In the genomic region with DNA sequence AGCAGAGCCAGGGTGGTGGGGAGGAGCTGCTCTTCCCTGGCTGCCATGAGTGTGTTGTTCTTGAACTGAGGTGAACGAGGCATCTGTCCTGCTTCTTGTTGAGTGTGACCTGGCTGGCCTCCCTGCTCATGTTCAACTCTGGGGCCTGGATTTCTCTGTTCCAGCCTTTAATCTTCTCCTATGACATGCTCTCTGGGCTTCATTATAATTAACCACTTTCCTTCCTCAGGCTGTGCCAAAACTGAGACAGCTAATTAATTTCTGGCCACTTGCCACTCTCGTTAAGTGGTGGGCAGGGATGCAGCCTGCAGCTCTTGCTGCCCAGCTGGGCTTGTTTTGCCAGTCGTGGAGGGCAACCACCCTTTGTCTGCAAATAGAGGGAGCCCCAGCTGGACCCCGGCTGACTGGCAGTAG, we compare ENCODE assay signal across 16 cellular contexts. TPM values are rescaled to one million over a fixed set of nuclear protein-coding genes. Genes with fewer than 3 reads are reported as not detected.
DNase-seq lines count a peak whose midpoint lies in the region; ATAC-seq and TF ChIP-seq lines count a peak whose summit lies in the region.
"Had no signal": no experiment of that assay in that cellular context is flagged by ENCODE, and none has a peak within 500 bp of the region (broad histone marks: within the 10 kb centered on the region; RNA-seq: fewer than 3 reads in every experiment).

No MANE protein-coding gene starts in this region.

- WGBS in heart right ventricle, 2 donors = 25 to 36% methylated on average over 4 of the region's 4 CpGs

- peak in 1 of 2 donors; percentile 6 for DNase-seq in heart right ventricle
- no peak for DNase-seq in right atrium auricular region (ENCODE audit: low spot score)
- DNase-seq in NCI-H2196 (lab: John Stamatoyannopoulos, UW; ENCODE audit: unreplicated experiment) = peak; percentile 93
- DNase-seq in WERI-Rb-1 = peak; percentile 20
- DNase-seq in SJCRH30 = no peak
- no peak for DNase-seq in naive thymus-derived CD8-positive, alpha-beta T cell
- no peak for DNase-seq in activated T-cell treated with anti-CD3 and anti-CD28 coated beads for 4 hours
- DNase-seq: activated naive CD4-positive, alpha-beta T cell treated with anti-CD3 and anti-CD28 coated beads, Interleukin-2, amount 50 U/mL, for 16 hours; Caco-2; endodermal cell; Kasumi-1; mesendoderm had no signal

- H3K27ac Mint-ChIP-seq in activated T-helper 17 cell treated with anti-CD3 and anti-CD28 coated beads, Interleukin-2, amount 50 U/mL, for 72 hours = no peak overlapping the region
- H3K27ac Mint-ChIP-seq in naive thymus-derived CD8-positive, alpha-beta T cell = peak overlapping the region in 1 of 10 donors; percentile 37
- H3K27ac Mint-ChIP-seq: endodermal cell had no signal

- H3K27me3 ChIP-seq in heart right ventricle (peaks cover 0 to 3% (median 0%) of the 10 kb centered on the region in 7 donors), right atrium auricular region (no peaks in the 10 kb centered on the region), WERI-Rb-1 (ENCODE audit: insufficient read depth, low read depth, severe bottlenecking) (no peaks in the 10 kb centered on the region), SJCRH30 (no peaks in the 10 kb centered on the region)
- H3K27me3 ChIP-seq: cardiac muscle cell had no signal

- intact Hi-C loops in heart right ventricle (cut with DNase I) = no loop called here

- H3K4me1 ChIP-seq in heart right ventricle (peaks cover 0 to 6% (median 0%) of the 10 kb centered on the region in 9 donors), right atrium auricular region (no peaks in the 10 kb centered on the region), SJCRH30 (peaks cover 4% of the 10 kb centered on the region; the same call in 1 of the 2 replicates)
- H3K4me1 ChIP-seq: Caco-2 had no signal

- peaks cover 4% of the 10 kb centered on the region for H3K27me3 Mint-ChIP-seq in activated T-helper 17 cell treated with anti-CD3 and anti-CD28 coated beads, Interleukin-2, amount 50 U/mL, for 72 hours
- H3K27me3 Mint-ChIP-seq in naive thymus-derived CD8-positive, alpha-beta T cell = peaks cover 0 to 10% (median 4%) of the 10 kb centered on the region in 5 donors

- H3K36me3 ChIP-seq in heart right ventricle (no peaks in the 10 kb centered on the region), right atrium auricular region (no peaks in the 10 kb centered on the region), WERI-Rb-1 (no peaks in the 10 kb centered on the region), SJCRH30 (peaks cover 23% of the 10 kb centered on the region)
- H3K36me3 ChIP-seq: cardiac muscle cell had no signal

- H3K9me3 ChIP-seq in heart right ventricle (no peaks in the 10 kb centered on the region), right atrium auricular region (no peaks in the 10 kb centered on the region), WERI-Rb-1 (ENCODE audit: severe bottlenecking) (peaks cover 3% of the 10 kb centered on the region), SJCRH30 (replicated peaks) (no peaks in the 10 kb centered on the region)
- H3K9me3 ChIP-seq: A549, Caco-2 had no signal

- no peaks in the 10 kb centered on the region for H3K9me3 Mint-ChIP-seq in activated T-helper 17 cell treated with anti-CD3 and anti-CD28 coated beads, Interleukin-2, amount 50 U/mL, for 72 hours
- no peaks in the 10 kb centered on the region for H3K9me3 Mint-ChIP-seq in naive thymus-derived CD8-positive, alpha-beta T cell

- H3K27ac ChIP-seq in heart right ventricle = no peak overlapping the region
- no peak overlapping the region for H3K27ac ChIP-seq in right atrium auricular region
- H3K27ac ChIP-seq in WERI-Rb-1 = peak overlapping the region; percentile 0; the same call in 1 of the 2 replicates
- H3K27ac ChIP-seq in SJCRH30 = no peak overlapping the region
- H3K27ac ChIP-seq: A549, cardiac muscle cell, SK-N-MC had no signal

- no peak overlapping the region for H3K4me3 Mint-ChIP-seq in activated T-helper 17 cell treated with anti-CD3 and anti-CD28 coated beads, Interleukin-2, amount 50 U/mL, for 72 hours
- H3K4me3 Mint-ChIP-seq in naive thymus-derived CD8-positive, alpha-beta T cell = no peak overlapping the region
- H3K4me3 Mint-ChIP-seq: endodermal cell had no signal

- no peaks in the 10 kb centered on the region for H3K4me1 Mint-ChIP-seq in activated T-helper 17 cell treated with anti-CD3 and anti-CD28 coated beads, Interleukin-2, amount 50 U/mL, for 72 hours
- no peaks in the 10 kb centered on the region for H3K4me1 Mint-ChIP-seq in naive thymus-derived CD8-positive, alpha-beta T cell
- H3K4me1 Mint-ChIP-seq: endodermal cell had no signal

- ATAC-seq in heart right ventricle = peak in 5 of 8 donors; percentile 61 to 89 (median 74)
- no peak for ATAC-seq in activated T-helper 17 cell treated with anti-CD3 and anti-CD28 coated beads, Interleukin-2, amount 50 U/mL, for 72 hours (replicated peaks)
- no peak for ATAC-seq in naive thymus-derived CD8-positive, alpha-beta T cell
- ATAC-seq: A549 had no signal

- no peak for TF ChIP-seq CTCF in heart right ventricle (IDR thresholded peaks at IDR 0.05)
- no peak for TF ChIP-seq CTCF in right atrium auricular region (IDR thresholded peaks at IDR 0.05)
- no peak for TF ChIP-seq CTCF in WERI-Rb-1 (IDR thresholded peaks at IDR 0.05; ENCODE audit: low read depth, low read length)

- no peak overlapping the region for H3K4me3 ChIP-seq in heart right ventricle
- no peak overlapping the region for H3K4me3 ChIP-seq in right atrium auricular region
- no peak overlapping the region for H3K4me3 ChIP-seq in WERI-Rb-1 (ENCODE audit: low read depth, low read length)
- H3K4me3 ChIP-seq in SJCRH30 = no peak overlapping the region
- H3K4me3 ChIP-seq: A549, cardiac muscle cell, SK-N-MC had no signal

- POLR2A ChIA-PET in naive thymus-derived CD8-positive, alpha-beta T cell (lab: Charles Lee) = no interaction called here

- no peaks in the 10 kb centered on the region for H3K36me3 Mint-ChIP-seq in activated T-helper 17 cell treated with anti-CD3 and anti-CD28 coated beads, Interleukin-2, amount 50 U/mL, for 72 hours (ENCODE audit: low read depth)
- H3K36me3 Mint-ChIP-seq in naive thymus-derived CD8-positive, alpha-beta T cell = no peaks in the 10 kb centered on the region

RNA-seq across cellular contexts. Expression of a gene that starts 23.3 kb away (rescaled TPM):
- total RNA-seq in heart right ventricle = under 1 TPM in 2 of 10 donors, not detected in 8; 0.02 to 0.04 TPM
- polyA plus RNA-seq in heart right ventricle = not detected
- total RNA-seq in right atrium auricular region = not detected
- 58.0 and 60.2 TPM in 2 replicates for total RNA-seq in SJCRH30 (2014; rRNA removed; shearing (Covaris generic))
- total RNA-seq in activated T-helper 17 cell treated with anti-CD3 and anti-CD28 coated beads, Interleukin-2, amount 50 U/mL, for 72 hours = not detected
- not detected for total RNA-seq in naive thymus-derived CD8-positive, alpha-beta T cell
- polyA plus RNA-seq in naive thymus-derived CD8-positive, alpha-beta T cell = under 1 TPM in 1 of 3 donors, not detected in 2; 0.02 TPM
- polyA plus RNA-seq: A549 had no signal

Comparison
In these comparisons a context has a peak if more than half of its experiments do, and no peak if none do; other contexts are left out.
1. ATAC-seq: peak in heart right ventricle (5 of 8); none in activated T-helper 17 cell treated with anti-CD3 and anti-CD28 coated beads, Interleukin-2, amount 50 U/mL, for 72 hours (single experiment) and naive thymus-derived CD8-positive, alpha-beta T cell (0 of 2).
2. DNase-seq: peak in NCI-H2196 (single experiment) and WERI-Rb-1 (single experiment); none in right atrium auricular region (single experiment), SJCRH30 (0 of 2), naive thymus-derived CD8-positive, alpha-beta T cell (0 of 10) and activated T-cell treated with anti-CD3 and anti-CD28 coated beads for 4 hours (single experiment).
3. RNA of a gene that starts 23.3 kb away (total RNA-seq): 58.0 to 60.2 TPM in SJCRH30; not detected in right atrium auricular region, 0.02 to 0.04 TPM in heart right ventricle, not detected in activated T-helper 17 cell treated with anti-CD3 and anti-CD28 coated beads, Interleukin-2, amount 50 U/mL, for 72 hours and not detected in naive thymus-derived CD8-positive, alpha-beta T cell; every median in the first group is over 10 times any median in the second.